10 cellular contexts compared by ENCODE assay signal in genomic region chr19:4108767-4109625, GRCh38. TPM values are rescaled to one million over a fixed set of nuclear protein-coding genes. Genes with fewer than 3 reads are reported as not detected.
A peak's percentile ranks its signal among the peaks of the same experiment; 100 is the strongest.
DNase-seq lines count a peak whose midpoint lies in the region; ATAC-seq and FAIRE-seq lines count a peak whose summit lies in the region.
"Had no signal": no experiment of that assay in that cellular context is flagged by ENCODE, and none has a peak within 500 bp of the region (broad histone marks: within the 10 kb centered on the region; RNA-seq: fewer than 3 reads in every experiment).

No MANE protein-coding gene starts in this region.

- no peaks in the 10 kb centered on the region for H3K9me3 ChIP-seq in CD4-positive, alpha-beta memory T cell (ENCODE audit: control insufficient read depth in 1 of 2, low read length in 2 of 2)
- no peaks in the 10 kb centered on the region for H3K9me3 ChIP-seq in SJCRH30 (replicated peaks)

- H3K36me3 Mint-ChIP-seq in CD4-positive, alpha-beta memory T cell = peaks cover 12 to 47% of the 10 kb centered on the region in 2 donors

- H3K27ac Mint-ChIP-seq in CD4-positive, alpha-beta memory T cell = peak overlapping the region; percentile 87 to 97 (median 95)

- H3K4me3 ChIP-seq in CD4-positive, alpha-beta memory T cell (ENCODE audit: low read length in 2 of 2) = no peak overlapping the region
- H3K4me3 ChIP-seq in SJCRH30 = no peak overlapping the region

- peak overlapping the region; percentile 45 to 81 (median 68) for H3K4me3 Mint-ChIP-seq in CD4-positive, alpha-beta memory T cell

- H3K27me3 Mint-ChIP-seq in CD4-positive, alpha-beta memory T cell = no peaks in the 10 kb centered on the region

- intact Hi-C loops in CD4-positive, alpha-beta memory T cell (cut with micrococcal nuclease) = loop anchor here (2.0 to 10.0 kb wide), 2 partner anchors 42 to 76 kb away; partner anchors contain the start of genes ANKRD24, SIRT6 and ZBTB7A

- H3K27me3 ChIP-seq in CD4-positive, alpha-beta memory T cell (ENCODE audit: insufficient read depth, low read length) = no peaks in the 10 kb centered on the region
- no peaks in the 10 kb centered on the region for H3K27me3 ChIP-seq in SJCRH30

- peak; percentile 69 for ATAC-seq in HG02610 (IDR thresholded peaks at IDR 0.05; ENCODE audit: unreplicated experiment)

- CTCF ChIA-PET in CD4-positive, alpha-beta memory T cell (lab: Charles Lee; ENCODE audit: partially characterized antibody) = interaction anchor here (0.6 to 1.4 kb wide), 5 partner anchors 10 to 34 kb away, joined by 3 to 5 read pairs (median 3); no protein-coding TSS in a partner anchor

- DNase-seq in CD4-positive, alpha-beta memory T cell = peak; percentile 73 to 87 (median 77)
- DNase-seq in T-helper 1 cell (peak; percentile 36 to 59 (median 58)), SJCRH30 (no peak), NCI-H1092 treated with DMSO at 0.1 percent for 48 hours (lab: John Stamatoyannopoulos, UW) (no peak), RCC 7860 (ENCODE audit: low spot score) (no peak)
- DNase-seq in central memory CD4-positive, alpha-beta T cell = peak; percentile 79
- DNase-seq in stimulated activated naive CD4-positive, alpha-beta T cell (lab: John Stamatoyannopoulos, UW) = peak; percentile 51 to 78 (median 71)

- H3K27ac ChIP-seq in CD4-positive, alpha-beta memory T cell (ENCODE audit: low read depth, low read length) = peak overlapping the region; percentile 60
- no peak overlapping the region for H3K27ac ChIP-seq in SJCRH30
- H3K27ac ChIP-seq: C4-2B had no signal

- POLR2A ChIA-PET in CD4-positive, alpha-beta memory T cell (lab: Charles Lee; ENCODE audit: partially characterized antibody) = interaction anchor here (0.8 to 3.2 kb wide), 13 partner anchors 8 to 124 kb away, joined by 3 to 16 read pairs (median 5); partner anchors contain the start of genes EEF2 and ZBTB7A

- no peak for FAIRE-seq in RCC 7860 (lab: Jason Lieb, UNC)
- FAIRE-seq: TTC549 had no signal

- peaks cover 14% of the 10 kb centered on the region for H3K36me3 ChIP-seq in CD4-positive, alpha-beta memory T cell (ENCODE audit: insufficient read depth, low read length)
- H3K36me3 ChIP-seq in SJCRH30 = peaks cover 42% of the 10 kb centered on the region

- peaks cover 0 to 5% (median 0%) of the 10 kb centered on the region in 8 donors for H3K9me3 Mint-ChIP-seq in CD4-positive, alpha-beta memory T cell

- peaks cover 19 to 72% (median 40%) of the 10 kb centered on the region in 4 donors for H3K4me1 Mint-ChIP-seq in CD4-positive, alpha-beta memory T cell

- H3K4me1 ChIP-seq in CD4-positive, alpha-beta memory T cell (ENCODE audit: insufficient read depth, low read length) = peaks cover 56% of the 10 kb centered on the region
- H3K4me1 ChIP-seq in SJCRH30 = peaks cover 6% of the 10 kb centered on the region

RNA-seq across cellular contexts. Expression of gene MAP2K2, which starts 14.9 kb away (rescaled TPM):
- 100 to 1,000 TPM; 125 to 126 TPM for total RNA-seq in CD4-positive, alpha-beta memory T cell
- 100 to 1,000 TPM in 1 of 2 donors, 10 to 100 TPM in 1; 44.0 to 101 TPM for polyA plus RNA-seq in CD4-positive, alpha-beta memory T cell
- total RNA-seq in SJCRH30 (2014; rRNA removed; shearing (Covaris generic)) = 118 and 122 TPM in 2 replicates

RNA-seq across cellular contexts. Expression of gene ZBTB7A, which starts 42.3 kb away (rescaled TPM):
- total RNA-seq in CD4-positive, alpha-beta memory T cell = 10 to 100 TPM; 57.0 to 57.7 TPM
- 10 to 100 TPM in 1 of 2 donors, 1 to 10 TPM in 1; 9.6 to 48.2 TPM for polyA plus RNA-seq in CD4-positive, alpha-beta memory T cell
- 8.2 and 8.6 TPM in 2 replicates for total RNA-seq in SJCRH30 (2014; rRNA removed; shearing (Covaris generic))

RNA-seq across cellular contexts. Expression of gene CREB3L3, which starts 44.4 kb away (rescaled TPM):
- not detected for total RNA-seq in CD4-positive, alpha-beta memory T cell
- not detected for polyA plus RNA-seq in CD4-positive, alpha-beta memory T cell
- total RNA-seq in SJCRH30 (2014; rRNA removed; shearing (Covaris generic)) = not detected in 2 replicates

Comparison
In these comparisons a context has a peak if more than half of its experiments do, and no peak if none do; other contexts are left out.
1. DNase-seq: peak in CD4-positive, alpha-beta memory T cell (5 of 5), T-helper 1 cell (5 of 5), central memory CD4-positive, alpha-beta T cell (single experiment) and stimulated activated naive CD4-positive, alpha-beta T cell (6 of 6); none in SJCRH30 (0 of 2), NCI-H1092 treated with DMSO at 0.1 percent for 48 hours (single experiment) and RCC 7860 (single experiment).